15 cellular contexts compared by ENCODE assay signal in the genomic region with DNA sequence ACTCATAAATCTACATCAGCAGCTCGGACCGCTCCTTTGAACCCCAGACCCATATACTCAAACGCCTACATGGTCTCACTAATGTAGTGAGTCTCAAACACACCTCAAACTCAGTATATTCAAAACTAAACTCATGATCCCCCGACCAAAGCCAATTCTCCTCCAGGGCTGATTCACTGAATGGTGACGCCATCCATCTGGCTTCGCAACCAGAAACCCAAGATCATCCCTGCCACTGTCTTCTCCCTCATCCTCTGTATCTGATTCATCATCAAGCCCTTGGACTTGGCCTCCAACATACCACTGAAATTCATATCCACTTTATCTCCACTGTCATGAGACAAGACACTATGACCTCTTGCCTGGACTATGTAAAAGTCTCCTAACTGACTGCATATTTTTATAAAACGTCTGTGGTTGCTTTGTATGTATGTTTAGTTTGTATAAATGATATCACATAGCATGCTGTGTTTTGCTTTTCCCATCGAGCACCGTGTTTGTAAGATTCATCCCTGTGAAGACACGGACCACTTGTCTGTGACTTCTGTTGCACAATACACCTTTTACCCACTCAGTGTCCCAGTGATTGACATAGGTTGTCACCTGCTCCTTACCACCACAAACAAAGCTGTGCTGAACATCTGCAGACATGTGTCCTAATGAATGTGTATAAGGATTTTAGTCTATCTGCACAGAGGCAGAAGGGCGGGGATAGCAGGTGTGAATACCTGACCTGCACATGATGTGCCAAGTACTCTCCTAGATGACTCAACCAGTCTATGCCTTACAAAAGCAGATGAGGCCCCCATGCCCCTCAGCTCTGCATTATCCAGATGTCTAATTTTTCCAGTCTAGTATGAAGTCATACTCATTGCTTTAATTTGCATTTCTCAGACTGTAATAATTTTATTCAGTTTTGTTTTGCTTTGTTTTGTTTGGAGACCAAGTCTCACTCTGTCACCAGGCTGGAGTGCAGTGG.
DNase-seq lines count a peak whose midpoint lies in the region; ATAC-seq, FAIRE-seq and TF ChIP-seq lines count a peak whose summit lies in the region.
"Had no signal": no experiment of that assay in that cellular context is flagged by ENCODE, and none has a peak within 500 bp of the region (broad histone marks: within the 10 kb centered on the region; RNA-seq: fewer than 3 reads in every experiment).

No MANE protein-coding gene starts in this region.

- intact Hi-C loops in testis (cut with DNase I; ENCODE audit: low total_unique reads) = no loop called here

- H3K27ac ChIP-seq in AG04450 (ENCODE audit: low read depth, low read length) (peak overlapping the region; percentile 96), astrocyte (ENCODE audit: low read depth, low read length) (no peak overlapping the region), testis (no peak overlapping the region)
- H3K27ac ChIP-seq: cardiac muscle cell had no signal

- H3K4me1 ChIP-seq in astrocyte (ENCODE audit: insufficient read depth, low read length) = peaks cover 14% of the 10 kb centered on the region
- peaks cover 4% of the 10 kb centered on the region for H3K4me1 ChIP-seq in testis

- H3K9me3 Mint-ChIP-seq in astrocyte (ENCODE audit: unreplicated experiment) (peaks cover 5% of the 10 kb centered on the region), glutamatergic neuron (ENCODE audit: unreplicated experiment) (peaks cover 1% of the 10 kb centered on the region)
- H3K9me3 Mint-ChIP-seq: activated T-cell treated with anti-CD3 and anti-CD28 coated beads, Interleukin-2, amount 50 U/mL, for 72 hours; natural killer cell had no signal

- no peak for ATAC-seq in HG03039 (IDR thresholded peaks at IDR 0.05; ENCODE audit: unreplicated experiment)
- no peak for ATAC-seq in GM21619 (IDR thresholded peaks at IDR 0.05; ENCODE audit: unreplicated experiment)
- ATAC-seq: activated T-cell treated with anti-CD3 and anti-CD28 coated beads, Interleukin-2, amount 50 U/mL, for 72 hours; natural killer cell had no signal

- no peak overlapping the region for H2AFZ ChIP-seq in astrocyte (ENCODE audit: low read depth, low read length)

- H4K20me1 ChIP-seq in astrocyte (ENCODE audit: insufficient read depth, low read length) = no peaks in the 10 kb centered on the region

- H3K27ac Mint-ChIP-seq in astrocyte (ENCODE audit: unreplicated experiment) (no peak overlapping the region), glutamatergic neuron (ENCODE audit: unreplicated experiment) (no peak overlapping the region)
- H3K27ac Mint-ChIP-seq: activated T-cell treated with anti-CD3 and anti-CD28 coated beads, Interleukin-2, amount 50 U/mL, for 72 hours; natural killer cell had no signal

- no peak overlapping the region for H3K4me2 ChIP-seq in astrocyte (ENCODE audit: low read length)

- POLR2A ChIA-PET in AG04450 (lab: Yijun Ruan, JAX) = no interaction called here

- H3K27me3 ChIP-seq in AG04450 (ENCODE audit: control insufficient read depth, insufficient read depth, low read length) (no peaks in the 10 kb centered on the region), astrocyte (ENCODE audit: insufficient read depth, low read length) (no peaks in the 10 kb centered on the region), testis (no peaks in the 10 kb centered on the region)
- H3K27me3 ChIP-seq: cardiac muscle cell had no signal

- DNase-seq in AG04450 (ENCODE audit: low read depth, low spot score) (peak; percentile 91), HCEC 1CT (peak; percentile 94), astrocyte (ENCODE audit: low read depth) (peak; percentile 37), hepatic stellate cell (ENCODE audit: low spot score) (peak; percentile 86), glutamatergic neuron (no peak), testis (no peak)
- DNase-seq: activated T-cell treated with anti-CD3 and anti-CD28 coated beads, Interleukin-2, amount 50 U/mL, for 72 hours; C1 segment of cervical spinal cord; natural killer cell; NCI-H2029; stimulated activated CD4-positive, alpha-beta T cell treated with anti-CD3 and anti-CD28 coated beads, Interleukin-4, amount 100 ng/mL, for 24 hours; stimulated activated naive CD4-positive, alpha-beta T cell treated with Interleukin-2 at 50 U/mL for 16 hours had no signal

- TF ChIP-seq CTCF in AG04450 (IDR thresholded peaks at IDR 0.05; ENCODE audit: low read depth, low read length) = no peak
- no peak for TF ChIP-seq CTCF in astrocyte (IDR thresholded peaks at IDR 0.05; ENCODE audit: insufficient read depth, low read depth, low read length)
- TF ChIP-seq CTCF in glutamatergic neuron (IDR thresholded peaks at IDR 0.05; ENCODE audit: partially characterized antibody, unreplicated experiment) = no peak
- TF ChIP-seq CTCF in testis (IDR thresholded peaks at IDR 0.05) = no peak

- no peak overlapping the region for H3K4me3 ChIP-seq in AG04450 (ENCODE audit: low read depth, low read length)
- H3K4me3 ChIP-seq in astrocyte (ENCODE audit: insufficient read depth, low read depth, low read length) = no peak overlapping the region
- H3K4me3 ChIP-seq in testis = no peak overlapping the region
- H3K4me3 ChIP-seq: cardiac muscle cell had no signal

- CTCF ChIA-PET in AG04450 (lab: Charles Lee) = interaction anchor here (1.4 to 10.9 kb wide), 6 partner anchors 10 to 237 kb away, joined by 4 to 295 read pairs (median 8); no protein-coding TSS in a partner anchor

- no peak overlapping the region for H3K4me3 Mint-ChIP-seq in astrocyte (ENCODE audit: unreplicated experiment)
- H3K4me3 Mint-ChIP-seq in glutamatergic neuron (ENCODE audit: unreplicated experiment) = no peak overlapping the region
- H3K4me3 Mint-ChIP-seq: activated T-cell treated with anti-CD3 and anti-CD28 coated beads, Interleukin-2, amount 50 U/mL, for 72 hours; natural killer cell had no signal

- no peak overlapping the region for H3K9ac ChIP-seq in astrocyte (ENCODE audit: low read length)

- H3K36me3 ChIP-seq in astrocyte (ENCODE audit: insufficient read depth, low read length) (no peaks in the 10 kb centered on the region), testis (ENCODE audit: low read depth, missing control alignments) (no peaks in the 10 kb centered on the region)
- H3K36me3 ChIP-seq: cardiac muscle cell had no signal

- WGBS in testis, 2 donors = 80 to 82% methylated on average over 11 of the region's 11 CpGs

- H3K36me3 Mint-ChIP-seq in astrocyte (ENCODE audit: low read depth, unreplicated experiment) (no peaks in the 10 kb centered on the region), glutamatergic neuron (ENCODE audit: unreplicated experiment) (no peaks in the 10 kb centered on the region)
- H3K36me3 Mint-ChIP-seq: natural killer cell had no signal

- peaks cover 12% of the 10 kb centered on the region for H3K27me3 Mint-ChIP-seq in astrocyte (ENCODE audit: low read depth, unreplicated experiment)
- H3K27me3 Mint-ChIP-seq in glutamatergic neuron (ENCODE audit: unreplicated experiment) = peaks cover 5% of the 10 kb centered on the region

- FAIRE-seq in astrocyte (lab: Jason Lieb, UNC) = peak; percentile 63

- no peak for TF ChIP-seq POLR2A in testis (IDR thresholded peaks at IDR 0.05)

- H3K9me3 ChIP-seq in AG04450 (ENCODE audit: control insufficient read depth, insufficient read depth, low read length) = peaks cover 3% of the 10 kb centered on the region; the same call in 1 of the 2 replicates
- no peaks in the 10 kb centered on the region for H3K9me3 ChIP-seq in astrocyte (ENCODE audit: insufficient read depth, low read depth, low read length)
- H3K9me3 ChIP-seq in testis = no peaks in the 10 kb centered on the region

- H3K79me2 ChIP-seq in astrocyte (ENCODE audit: insufficient read depth, low read length) = no peaks in the 10 kb centered on the region

- H3K4me1 Mint-ChIP-seq in astrocyte (ENCODE audit: low read depth, unreplicated experiment) = peaks cover 13% of the 10 kb centered on the region
- H3K4me1 Mint-ChIP-seq in glutamatergic neuron (ENCODE audit: low read depth, unreplicated experiment) = no peaks in the 10 kb centered on the region
- H3K4me1 Mint-ChIP-seq: natural killer cell had no signal

Comparison
In these comparisons a context has a peak if more than half of its experiments do, and no peak if none do; other contexts are left out.
1. DNase-seq: peak in AG04450 (single experiment), HCEC 1CT (single experiment), astrocyte (single experiment) and hepatic stellate cell (single experiment); none in glutamatergic neuron (single experiment) and testis (single experiment).